Comparison of ENCODE assay signal across 9 cellular contexts in the genomic region with DNA sequence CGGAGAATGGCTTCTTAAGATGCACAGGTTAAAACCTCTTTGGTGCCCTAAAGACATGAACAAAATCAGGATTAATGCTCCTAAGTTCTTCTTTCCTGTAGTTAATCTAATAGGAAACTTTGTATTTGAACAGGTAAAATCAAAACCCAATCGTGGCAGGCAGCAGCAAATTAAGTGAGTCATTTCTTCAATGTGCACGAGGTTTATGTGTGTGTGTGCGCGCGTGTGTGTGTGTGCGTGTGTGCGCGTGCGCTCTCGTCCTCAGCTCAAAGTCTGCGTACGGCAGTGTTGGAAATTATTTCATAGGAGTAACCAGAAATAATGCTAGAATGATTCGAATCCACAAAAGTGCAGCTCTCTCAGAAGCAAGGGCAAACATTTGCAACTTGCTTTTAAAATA. TPM values are rescaled to one million over a fixed set of nuclear protein-coding genes. Genes with fewer than 3 reads are reported as not detected.
DNase-seq lines count a peak whose midpoint lies in the region; ATAC-seq and TF ChIP-seq lines count a peak whose summit lies in the region.
"Had no signal": no experiment of that assay in that cellular context is flagged by ENCODE, and none has a peak within 500 bp of the region (broad histone marks: within the 10 kb centered on the region; RNA-seq: fewer than 3 reads in every experiment).

No MANE protein-coding gene starts in this region.

- H3K36me3 ChIP-seq in A673 (ENCODE audit: insufficient read depth, low read length, poor library complexity, severe bottlenecking) (no peaks in the 10 kb centered on the region), spleen (no peaks in the 10 kb centered on the region), BE2C (no peaks in the 10 kb centered on the region)
- H3K36me3 ChIP-seq: stomach had no signal

- H3K9me3 Mint-ChIP-seq in activated naive CD8-positive, alpha-beta T cell treated with anti-CD3 and anti-CD28 coated beads, Interleukin-2, amount 50 U/mL, for 24 hours: no peaks in the 10 kb centered on the region
- no peaks in the 10 kb centered on the region for H3K9me3 Mint-ChIP-seq in mesothelial cell of epicardium

- TF ChIP-seq POLR2A in spleen (IDR thresholded peaks at IDR 0.05): no peak

- no peak overlapping the region for H3K27ac ChIP-seq in A673 (ENCODE audit: low read depth, low read length, poor library complexity, severe bottlenecking)
- no peak overlapping the region for H3K27ac ChIP-seq in spleen

- TF ChIP-seq CTCF in A673 (conservative IDR thresholded peaks at IDR 0.05; ENCODE audit: low read depth, low read length): no peak
- TF ChIP-seq CTCF in mesothelial cell of epicardium (IDR thresholded peaks at IDR 0.05; ENCODE audit: unreplicated experiment): no peak
- no peak for TF ChIP-seq CTCF in spleen (IDR thresholded peaks at IDR 0.05 in 8 of 11, conservative IDR thresholded peaks at IDR 0.05 in 3 of 11)
- no peak for TF ChIP-seq CTCF in BE2C (IDR thresholded peaks at IDR 0.05; ENCODE audit: low read depth, low read length)

- intact Hi-C loops in A673 (cut with micrococcal nuclease; ENCODE audit: unreplicated experiment): no loop called here
- intact Hi-C loops in spleen (cut with DNase I; ENCODE audit: low total_unique reads): no loop called here

- no peaks in the 10 kb centered on the region for H3K9me3 ChIP-seq in A673 (ENCODE audit: low read depth, low read length, poor library complexity, severe bottlenecking)
- H3K9me3 ChIP-seq in spleen: no peaks in the 10 kb centered on the region
- no peaks in the 10 kb centered on the region for H3K9me3 ChIP-seq in BE2C
- H3K9me3 ChIP-seq: stomach had no signal

- no peak overlapping the region for H3K27ac Mint-ChIP-seq in activated naive CD8-positive, alpha-beta T cell treated with anti-CD3 and anti-CD28 coated beads, Interleukin-2, amount 50 U/mL, for 24 hours
- H3K27ac Mint-ChIP-seq in mesothelial cell of epicardium: no peak overlapping the region

- H3K4me3 ChIP-seq in A673 (ENCODE audit: low read depth, low read length, poor library complexity, severe bottlenecking) (no peak overlapping the region), spleen (peak overlapping the region in 2 of 8 donors; percentile 50 to 79), BE2C (ENCODE audit: low read depth, low read length) (no peak overlapping the region; the same call in 1 of the 2 replicates)

- peaks cover 62% of the 10 kb centered on the region for H3K27me3 Mint-ChIP-seq in activated naive CD8-positive, alpha-beta T cell treated with anti-CD3 and anti-CD28 coated beads, Interleukin-2, amount 50 U/mL, for 24 hours
- H3K27me3 Mint-ChIP-seq in mesothelial cell of epicardium (ENCODE audit: low read depth): peaks cover 89% of the 10 kb centered on the region

- CTCF ChIA-PET in A673 (lab: Charles Lee): no interaction called here

- no peaks in the 10 kb centered on the region for H3K36me3 Mint-ChIP-seq in activated naive CD8-positive, alpha-beta T cell treated with anti-CD3 and anti-CD28 coated beads, Interleukin-2, amount 50 U/mL, for 24 hours (ENCODE audit: low read depth)
- no peaks in the 10 kb centered on the region for H3K36me3 Mint-ChIP-seq in mesothelial cell of epicardium

- peaks cover 63% of the 10 kb centered on the region for H3K27me3 ChIP-seq in A673 (replicated peaks; ENCODE audit: insufficient read depth, low read depth, low read length, poor library complexity)
- H3K27me3 ChIP-seq in spleen (replicated peaks in 1 of 7): peaks cover 0 to 48% (median 5%) of the 10 kb centered on the region in 7 donors
- peaks cover 51% of the 10 kb centered on the region for H3K27me3 ChIP-seq in BE2C

- no TSS peak for BruUV-seq in A673 (replicated peaks; lab: Mats Ljungman, UMichigan)

- H3K4me1 ChIP-seq in A673 (ENCODE audit: insufficient read depth, low read length, poor library complexity, severe bottlenecking) (peaks cover 8% of the 10 kb centered on the region), spleen (peaks cover 11 to 36% (median 22%) of the 10 kb centered on the region in 6 donors), BE2C (peaks cover 3% of the 10 kb centered on the region)

- peak overlapping the region; percentile 64 for H3K4me3 Mint-ChIP-seq in activated naive CD8-positive, alpha-beta T cell treated with anti-CD3 and anti-CD28 coated beads, Interleukin-2, amount 50 U/mL, for 24 hours
- H3K4me3 Mint-ChIP-seq in mesothelial cell of epicardium: peak overlapping the region; percentile 58

- no peak for ATAC-seq in activated naive CD8-positive, alpha-beta T cell treated with anti-CD3 and anti-CD28 coated beads, Interleukin-2, amount 50 U/mL, for 24 hours

- POLR2A ChIA-PET in A673 (lab: Charles Lee; ENCODE audit: low non-redundant PET): no interaction called here

- 69 to 84% (median 82%) methylated on average over 14 of the region's 14 CpGs for WGBS in spleen, 5 donors

- peak; percentile 13 for DNase-seq in A673 (ENCODE audit: low spot score)
- peak; percentile 65 for DNase-seq in HCEC 1CT
- no peak for DNase-seq in activated naive CD8-positive, alpha-beta T cell treated with anti-CD3 and anti-CD28 coated beads, Interleukin-2, amount 50 U/mL, for 24 hours
- DNase-seq in mesothelial cell of epicardium (ENCODE audit: low spot score in 2 of 2, unreplicated experiment in 2 of 2): no peak
- no peak for DNase-seq in NCI-H1694 treated with DMSO at 0.1 percent for 48 hours (lab: John Stamatoyannopoulos, UW)
- no peak for DNase-seq in spleen
- DNase-seq in BE2C: no peak
- DNase-seq in DMS79 treated with DMSO at 0.1 percent for 48 hours (lab: John Stamatoyannopoulos, UW): no peak
- DNase-seq: stomach had no signal

- peaks cover 20% of the 10 kb centered on the region for H3K4me1 Mint-ChIP-seq in activated naive CD8-positive, alpha-beta T cell treated with anti-CD3 and anti-CD28 coated beads, Interleukin-2, amount 50 U/mL, for 24 hours
- H3K4me1 Mint-ChIP-seq in mesothelial cell of epicardium: peaks cover 15% of the 10 kb centered on the region

RNA-seq across cellular contexts. Expression of a gene that starts 0.9 kb away (rescaled TPM):
- total RNA-seq in A673 (2021): not detected in 2 replicates
- 0.92 to 1.0 TPM (median 0.97 TPM) in 3 replicates for total RNA-seq in mesothelial cell of epicardium
- 1 to 10 TPM in 5 of 7 donors, under 1 TPM in 2; 0.77 to 2.7 (median 2.1) TPM for total RNA-seq in spleen
- 1 to 10 TPM; 1.2 to 3.0 (median 2.3) TPM for polyA plus RNA-seq in spleen
- polyA plus RNA-seq in BE2C (2012; ENCODE audit: insufficient read depth, insufficient read length, low read depth): 1.3 TPM

Comparison
In these comparisons a context has a peak if more than half of its experiments do, and no peak if none do; other contexts are left out.
1. DNase-seq: peak in A673 (single experiment) and HCEC 1CT (single experiment); none in activated naive CD8-positive, alpha-beta T cell treated with anti-CD3 and anti-CD28 coated beads, Interleukin-2, amount 50 U/mL, for 24 hours (single experiment), mesothelial cell of epicardium (0 of 2), NCI-H1694 treated with DMSO at 0.1 percent for 48 hours (single experiment), spleen (single experiment), BE2C (single experiment) and DMS79 treated with DMSO at 0.1 percent for 48 hours (single experiment).